15 cellular contexts compared by ENCODE assay signal in genomic region chr2:235802542-235802941, GRCh38.
DNase-seq lines count a peak whose midpoint lies in the region; ATAC-seq, FAIRE-seq and TF ChIP-seq lines count a peak whose summit lies in the region.
"Had no signal": no experiment of that assay in that cellular context is flagged by ENCODE, and none has a peak within 500 bp of the region (broad histone marks: within the 10 kb centered on the region; RNA-seq: fewer than 3 reads in every experiment).

No MANE protein-coding gene starts in this region.

- H3K4ac ChIP-seq in H9 (ENCODE audit: low read depth, low read length) (no peak overlapping the region), H1 (replicated peaks; ENCODE audit: insufficient read length, low read depth, low read length) (no peak overlapping the region)

- no peak overlapping the region for H3K27ac Mint-ChIP-seq in H9
- H3K27ac Mint-ChIP-seq: B cell; CD8-positive, alpha-beta T cell; GM23338 had no signal

- no peak for DNase-seq in H9
- DNase-seq in GM12878 (ENCODE audit: low read depth, low spot score) = no peak
- no peak for DNase-seq in H1 (ENCODE audit: low read depth in 1 of 2, low spot score in 2 of 2)
- no peak for DNase-seq in activated gamma-delta T cell (lab: John Stamatoyannopoulos, UW)
- DNase-seq in NCI-H446 treated with DMSO at 0.1 percent for 48 hours (lab: John Stamatoyannopoulos, UW) = no peak
- DNase-seq: Calu3; CD8-positive, alpha-beta T cell; DMS79 treated with DMSO at 0.1 percent for 48 hours; GF-D8; H7 had no signal

- H2BK5ac ChIP-seq in H9 (ENCODE audit: insufficient read length, low read length) (no peak overlapping the region), H1 (ENCODE audit: low read depth, low read length) (no peak overlapping the region)

- H4K91ac ChIP-seq in H9 (ENCODE audit: insufficient read length, low read depth, low read length) (no peak overlapping the region), H1 (replicated peaks; ENCODE audit: insufficient read length, low read length) (peak overlapping the region; percentile 17)

- CTCF ChIA-PET in GM12878 (lab: Yijun Ruan, JAX) (no interaction called here), H1 (lab: Charles Lee; ENCODE audit: partially characterized antibody) (interaction anchor here (1.0 kb wide), 1 partner anchor 9 kb away, joined by 3 read pairs; no protein-coding TSS in a partner anchor)

- H3K4me1 Mint-ChIP-seq in H9 = peaks cover 8 to 13% of the 10 kb centered on the region in 2 experiments
- H3K4me1 Mint-ChIP-seq: B cell had no signal

- H2AFZ ChIP-seq in H9 (ENCODE audit: low read length) (no peak overlapping the region), GM12878 (ENCODE audit: control insufficient read depth, low read depth, low read length) (no peak overlapping the region), H1 (ENCODE audit: low read length) (no peak overlapping the region)
- H2AFZ ChIP-seq: GM23338 had no signal

- no peaks in the 10 kb centered on the region for H3K9me3 Mint-ChIP-seq in H9
- H3K9me3 Mint-ChIP-seq: CD8-positive, alpha-beta T cell; GM23338 had no signal

- TF ChIP-seq CTCF in H9 (conservative IDR thresholded peaks at IDR 0.05) (no peak), GM12878 (IDR thresholded peaks at IDR 0.05 in 2 of 3, conservative IDR thresholded peaks at IDR 0.05 in 1 of 3; ENCODE audit: control insufficient read depth in 2 of 3, extremely low read depth in 1 of 3, insufficient read depth in 1 of 3, low read depth in 3 of 3, low read length in 3 of 3) (no peak), H1 (IDR thresholded peaks at IDR 0.05; ENCODE audit: control extremely low read depth in 1 of 3, insufficient read depth in 1 of 3, low read depth in 1 of 3, low read length in 3 of 3) (no peak)

- H4K20me1 ChIP-seq in H9 (ENCODE audit: control insufficient read depth, insufficient read depth, insufficient read length) (no peaks in the 10 kb centered on the region), GM12878 (ENCODE audit: control insufficient read depth, insufficient read depth) (no peaks in the 10 kb centered on the region), H1 (replicated peaks in 1 of 2; ENCODE audit: control insufficient read depth in 1 of 2, insufficient read depth in 2 of 2, low read length in 2 of 2) (peaks cover 0 to 9% of the 10 kb centered on the region in 2 experiments)

- H3K4me1 ChIP-seq in H9 (ENCODE audit: insufficient read depth, low read length) (peaks cover 4% of the 10 kb centered on the region; the same call in 1 of the 2 replicates), GM12878 (ENCODE audit: control insufficient read depth, insufficient read depth, low read length) (no peaks in the 10 kb centered on the region), H1 (replicated peaks in 1 of 4; ENCODE audit: control insufficient read depth in 3 of 4, insufficient read depth in 4 of 4, low read length in 3 of 4) (peaks cover 1 to 6% (median 4%) of the 10 kb centered on the region in 4 experiments; a peak in 2 of 7 replicates)

- H3K27me3 ChIP-seq in H9 (ENCODE audit: insufficient read depth, low read length) = no peaks in the 10 kb centered on the region
- no peaks in the 10 kb centered on the region; a peak in 1 of 4 replicates for H3K27me3 ChIP-seq in GM12878 (replicated peaks in 1 of 2; ENCODE audit: control insufficient read depth in 2 of 2, insufficient read depth in 2 of 2, low read length in 1 of 2)
- H3K27me3 ChIP-seq in H1 (replicated peaks in 1 of 4; ENCODE audit: control insufficient read depth in 3 of 4, extremely low read depth in 1 of 4, insufficient read depth in 3 of 4, low read length in 3 of 4) = no peaks in the 10 kb centered on the region; a peak in 1 of 7 replicates
- H3K27me3 ChIP-seq: BLaER1 treated with 17β-estradiol and CSF1 and Interleukin-3, amounts not matched to agents 10 nM and 100 nM had no signal

- TF ChIP-seq RAD21 in GM12878 (IDR thresholded peaks at IDR 0.05; ENCODE audit: insufficient read depth, low read depth, low read length) (no peak), H1 (IDR thresholded peaks at IDR 0.05 in 1 of 2, conservative IDR thresholded peaks at IDR 0.05 in 1 of 2; ENCODE audit: low read depth in 2 of 2, low read length in 2 of 2) (no peak)

- FAIRE-seq in GM12878 (lab: Jason Lieb, UNC) = no peak
- no peak for FAIRE-seq in H1 (lab: Jason Lieb, UNC)
- FAIRE-seq: GM19239 had no signal

- no peak overlapping the region for H2AK5ac ChIP-seq in H9 (ENCODE audit: insufficient read length, low read length)
- H2AK5ac ChIP-seq in H1 (ENCODE audit: low read depth, low read length) = peak overlapping the region; percentile 61

- H3K23ac ChIP-seq in H9 (ENCODE audit: insufficient read length, low read depth, low read length) (no peak overlapping the region), H1 (ENCODE audit: insufficient read length) (no peak overlapping the region)

- H4K5ac ChIP-seq in H9 (ENCODE audit: insufficient read length, low read depth, low read length) (peak overlapping the region; percentile 59), H1 (ENCODE audit: insufficient read length, low read depth, low read length) (no peak overlapping the region)

- intact Hi-C loops in GM12878 (cut with micrococcal nuclease; ENCODE audit: unreplicated experiment) = no loop called here

- H3K56ac ChIP-seq in H9 (ENCODE audit: insufficient read length, low read depth, low read length) (no peak overlapping the region), H1 (replicated peaks; ENCODE audit: insufficient read length, low read depth, low read length) (peak overlapping the region; percentile 97)

- ATAC-seq in GM12878 = no peak
- no peak for ATAC-seq in GM19351 (IDR thresholded peaks at IDR 0.05; ENCODE audit: unreplicated experiment)
- ATAC-seq: CD8-positive, alpha-beta T cell; GM23338 had no signal

- H2BK20ac ChIP-seq in H9 (ENCODE audit: low read depth, low read length, poor library complexity, severe bottlenecking) = no peak overlapping the region
- H2BK20ac ChIP-seq in H1 (ENCODE audit: low read length) = no peak overlapping the region

- H3K4me3 ChIP-seq in GM12878 (no peak overlapping the region), H1 (ENCODE audit: extremely low read depth in 1 of 4, insufficient read depth in 2 of 4, low read depth in 3 of 4, low read length in 4 of 4) (no peak overlapping the region)
- H3K4me3 ChIP-seq: BLaER1 treated with 17β-estradiol and CSF1 and Interleukin-3, amounts not matched to agents 10 nM and 100 nM; GM23338 had no signal

- H2BK120ac ChIP-seq in H9 (ENCODE audit: low read depth, low read length, poor library complexity, severe bottlenecking) (no peak overlapping the region), H1 (replicated peaks; ENCODE audit: low read depth, low read length) (no peak overlapping the region)

- H3K14ac ChIP-seq in H9 (ENCODE audit: insufficient read depth, low read length) = no peak overlapping the region
- no peak overlapping the region for H3K14ac ChIP-seq in H1 (ENCODE audit: insufficient read length)

- no TSS peak for BruUV-seq in GM12878 (replicated peaks; lab: Mats Ljungman, UMichigan)

- no peaks in the 10 kb centered on the region; the same call in 1 of the 2 replicates for H3K79me2 ChIP-seq in H9 (ENCODE audit: insufficient read depth, low read length)
- no peaks in the 10 kb centered on the region for H3K79me2 ChIP-seq in GM12878 (ENCODE audit: control insufficient read depth, insufficient read depth, low read length)
- H3K79me2 ChIP-seq in H1 (ENCODE audit: control insufficient read depth in 1 of 2, insufficient read depth in 2 of 2, low read length in 2 of 2) = no peaks in the 10 kb centered on the region

- no peaks in the 10 kb centered on the region for H3K79me1 ChIP-seq in H9 (ENCODE audit: insufficient read depth, low read depth, low read length, poor library complexity, severe bottlenecking)
- no peaks in the 10 kb centered on the region for H3K79me1 ChIP-seq in H1 (ENCODE audit: low read depth, low read length)

- H3K4me2 ChIP-seq in H9 (ENCODE audit: insufficient read depth, insufficient read length, low read length) (no peak overlapping the region), GM12878 (ENCODE audit: control insufficient read depth, insufficient read depth) (no peak overlapping the region), H1 (ENCODE audit: insufficient read depth in 1 of 2, low read depth in 2 of 2, low read length in 2 of 2) (no peak overlapping the region)
- H3K4me2 ChIP-seq: BLaER1 treated with 17β-estradiol and CSF1 and Interleukin-3, amounts not matched to agents 10 nM and 100 nM; GM23338 had no signal

- no peak for TF ChIP-seq EP300 in GM12878 (IDR thresholded peaks at IDR 0.05; ENCODE audit: borderline replicate concordance in 1 of 2, control insufficient read depth in 1 of 2, low read depth in 2 of 2, low read length in 2 of 2)
- TF ChIP-seq EP300 in H1 (IDR thresholded peaks at IDR 0.05; ENCODE audit: borderline replicate concordance in 1 of 2, low read depth in 2 of 2, low read length in 2 of 2) = no peak

- no peak for TF ChIP-seq POLR2A in GM12878 (IDR thresholded peaks at IDR 0.05; ENCODE audit: low read depth, low read length)
- no peak for TF ChIP-seq POLR2A in H1 (IDR thresholded peaks at IDR 0.05; ENCODE audit: control extremely low read depth in 1 of 2, low read depth in 2 of 2, low read length in 2 of 2)

- POLR2A ChIA-PET in GM12878 (lab: Charles Lee) = no interaction called here
- POLR2A ChIA-PET in H1 (lab: Charles Lee; ENCODE audit: partially characterized antibody) = no interaction called here

- RAD21 ChIA-PET in GM12878 (lab: Charles Lee; ENCODE audit: unreplicated experiment) = no interaction called here

- H3K9me3 ChIP-seq in H9 (ENCODE audit: control insufficient read depth, low read depth, low read length) = no peaks in the 10 kb centered on the region
- no peaks in the 10 kb centered on the region; the same call in 2 of the 3 replicates for H3K9me3 ChIP-seq in GM12878 (replicated peaks; ENCODE audit: control insufficient read depth, insufficient read depth, low read length)
- peaks cover 0 to 3% of the 10 kb centered on the region in 2 experiments; a peak in 1 of 4 replicates for H3K9me3 ChIP-seq in H1 (ENCODE audit: insufficient read depth in 2 of 2, low read depth in 1 of 2, low read length in 1 of 2)

- H3K18ac ChIP-seq in H9 (ENCODE audit: insufficient read length, low read depth, low read length) (no peak overlapping the region), H1 (ENCODE audit: extremely low read depth, low read length) (no peak overlapping the region)

- H4K8ac ChIP-seq in H9 (replicated peaks; ENCODE audit: insufficient read length, low read depth, low read length) = peak overlapping the region; percentile 29
- no peak overlapping the region for H4K8ac ChIP-seq in H1 (ENCODE audit: extremely low read depth, insufficient read depth, low read length)

- no peak overlapping the region for H3T11ph ChIP-seq in H9 (ENCODE audit: low read length)

- in situ Hi-C loops in GM12878 (cut with MboI) = no loop called here

- H3K23me2 ChIP-seq in H9 (ENCODE audit: insufficient read length, low read depth, low read length, poor library complexity, severe bottlenecking) = no peaks in the 10 kb centered on the region
- peaks cover 7% of the 10 kb centered on the region; the same call in 1 of the 2 replicates for H3K23me2 ChIP-seq in H1 (ENCODE audit: low read depth, low read length)

- H2BK12ac ChIP-seq in H9 (ENCODE audit: insufficient read length, low read depth, low read length) (no peak overlapping the region), H1 (ENCODE audit: low read depth, low read length) (no peak overlapping the region)

- H2BK15ac ChIP-seq in H9 (ENCODE audit: low read depth, low read length) = no peak overlapping the region
- no peak overlapping the region for H2BK15ac ChIP-seq in H1 (ENCODE audit: low read length)

- peaks cover 9 to 23% (median 22%) of the 10 kb centered on the region in 3 experiments; a peak in 6 of 7 replicates for H3K36me3 Mint-ChIP-seq in H9 (ENCODE audit: insufficient read depth in 1 of 3, low read depth in 3 of 3)
- H3K36me3 Mint-ChIP-seq: CD8-positive, alpha-beta T cell had no signal

- SMC1A ChIA-PET in GM12878 (lab: Charles Lee; ENCODE audit: uncharacterized antibody, unreplicated experiment) = no interaction called here

- peaks cover 1% of the 10 kb centered on the region; the same call in 1 of the 2 replicates for H3K27me3 Mint-ChIP-seq in H9 (ENCODE audit: low read depth)

- no peak overlapping the region for H3K9ac ChIP-seq in H9 (ENCODE audit: extremely low read depth, insufficient read length, low read length)
- H3K9ac ChIP-seq in GM12878 (ENCODE audit: control insufficient read depth, insufficient read depth, low read length) = no peak overlapping the region
- H3K9ac ChIP-seq in H1 (replicated peaks in 1 of 4; ENCODE audit: extremely low read depth in 1 of 4, low read depth in 3 of 4, low read length in 3 of 4) = no peak overlapping the region
- H3K9ac ChIP-seq: BLaER1 treated with 17β-estradiol and CSF1 and Interleukin-3, amounts not matched to agents 10 nM and 100 nM had no signal

- no peak overlapping the region for H3K4me3 Mint-ChIP-seq in H9
- H3K4me3 Mint-ChIP-seq: B cell; CD8-positive, alpha-beta T cell; GM23338 had no signal

- H3K27ac ChIP-seq in H9 (ENCODE audit: insufficient read length, low read depth, low read length) (no peak overlapping the region), GM12878 (ENCODE audit: control insufficient read depth, insufficient read depth) (no peak overlapping the region), H1 (ENCODE audit: low read depth, low read length) (no peak overlapping the region)
- H3K27ac ChIP-seq: BLaER1 treated with 17β-estradiol and CSF1 and Interleukin-3, amounts not matched to agents 10 nM and 100 nM had no signal

- H3K36me3 ChIP-seq in GM12878 (ENCODE audit: control insufficient read depth in 2 of 2, insufficient read depth in 2 of 2, low read length in 1 of 2) (no peaks in the 10 kb centered on the region), H1 (ENCODE audit: control insufficient read depth in 2 of 4, insufficient read depth in 4 of 4, low read length in 3 of 4) (peaks cover 2 to 25% (median 20%) of the 10 kb centered on the region in 4 experiments)
